12 cellular contexts compared by ENCODE assay signal in the genomic region with DNA sequence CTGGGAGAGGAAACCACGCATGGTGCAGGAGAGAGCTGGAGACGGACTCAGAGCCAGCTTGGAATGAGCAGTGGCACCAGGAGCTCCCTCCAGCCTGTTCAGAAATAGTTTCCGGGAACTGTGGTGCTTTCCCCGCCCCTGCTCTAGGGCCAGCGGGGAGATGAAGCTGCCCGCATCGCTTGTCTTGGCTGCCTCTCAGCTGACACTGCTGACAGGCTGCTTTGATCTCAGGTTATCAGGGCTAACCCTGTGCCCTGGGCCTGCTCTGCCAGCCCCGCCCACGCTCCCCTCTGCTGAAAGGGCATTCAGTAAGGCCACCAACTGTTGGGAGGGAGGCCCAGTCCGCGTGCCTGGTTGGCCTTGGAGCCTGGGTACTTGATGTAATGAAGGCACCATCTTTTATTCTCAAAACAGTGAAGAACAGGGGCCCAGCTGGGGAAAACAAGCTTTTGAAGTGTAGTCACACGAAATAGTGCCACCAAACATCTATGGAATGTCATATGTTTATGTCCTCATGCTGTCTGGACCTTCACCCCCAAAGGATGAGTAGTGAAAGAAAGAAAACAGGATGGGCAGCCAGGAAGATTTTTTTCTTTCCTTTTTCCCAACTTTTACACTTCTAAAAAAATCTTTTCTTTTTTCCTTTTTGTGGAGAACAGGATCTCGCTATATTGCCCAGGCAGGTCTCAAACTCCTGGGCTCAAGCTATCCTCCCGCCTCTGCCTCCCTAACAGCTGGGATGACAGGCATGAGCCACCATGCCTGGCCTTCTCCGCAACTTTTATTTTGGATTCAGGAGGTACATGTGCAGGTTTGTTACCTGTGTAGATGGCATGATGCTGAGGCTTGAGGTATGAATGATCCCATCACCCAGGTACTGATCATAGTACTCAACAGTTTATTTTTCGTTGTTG.
DNase-seq lines count a peak whose midpoint lies in the region; ATAC-seq and TF ChIP-seq lines count a peak whose summit lies in the region.
"Had no signal": no experiment of that assay in that cellular context is flagged by ENCODE, and none has a peak within 500 bp of the region (broad histone marks: within the 10 kb centered on the region; RNA-seq: fewer than 3 reads in every experiment).

No MANE protein-coding gene starts in this region.

- no peak for TF ChIP-seq POLR2A in esophagus squamous epithelium (IDR thresholded peaks at IDR 0.05)

- H2AFZ ChIP-seq in Karpas-422 (ENCODE audit: low read length), result no peak overlapping the region

- DNase-seq in BJ (ENCODE audit: low read depth) (peak; percentile 16), NCI-H510A (lab: John Stamatoyannopoulos, UW) (peak; percentile 69), Right ventricle myocardium superior (peak; percentile 88), neural crest cell (ENCODE audit: low read depth, low spot score) (peak; percentile 36), Karpas-422 (no peak), esophagus squamous epithelium (lab: John Stamatoyannopoulos, UW) (no peak)
- DNase-seq in activated CD4-positive, CD25-positive, alpha-beta regulatory T cell (lab: John Stamatoyannopoulos, UW), result no peak
- no peak for DNase-seq in CD8-positive, alpha-beta T cell
- DNase-seq: activated T-cell treated with anti-CD3 and anti-CD28 coated beads for 4 hours; CD8-positive, alpha-beta memory T cell; NCI-H2171 had no signal

- no peak for TF ChIP-seq CTCF in BJ (IDR thresholded peaks at IDR 0.05; ENCODE audit: insufficient read depth, low read depth, low read length)
- TF ChIP-seq CTCF in neural crest cell (conservative IDR thresholded peaks at IDR 0.05), result no peak
- no peak for TF ChIP-seq CTCF in esophagus squamous epithelium (IDR thresholded peaks at IDR 0.05)
- no peak for TF ChIP-seq CTCF in CD8-positive, alpha-beta T cell (IDR thresholded peaks at IDR 0.05)

- H3K9ac ChIP-seq in Karpas-422 (ENCODE audit: low read length), result no peak overlapping the region

- no peak overlapping the region for H3K4me3 ChIP-seq in BJ (ENCODE audit: low read depth, low read length)
- no peak overlapping the region for H3K4me3 ChIP-seq in Karpas-422 (ENCODE audit: low read length)
- H3K4me3 ChIP-seq in esophagus squamous epithelium, result no peak overlapping the region
- H3K4me3 ChIP-seq in CD8-positive, alpha-beta T cell (ENCODE audit: low read depth, low read length), result no peak overlapping the region
- H3K4me3 ChIP-seq: dorsolateral prefrontal cortex had no signal

- intact Hi-C loops in Right ventricle myocardium superior (cut with DNase I), result no loop called here
- intact Hi-C loops in esophagus squamous epithelium (cut with DNase I), result no loop called here
- intact Hi-C loops in CD8-positive, alpha-beta T cell (cut with DNase I, micrococcal nuclease), result no loop called here

- H3K36me3 ChIP-seq in BJ (ENCODE audit: control insufficient read depth, insufficient read depth, low read length) (no peaks in the 10 kb centered on the region), Karpas-422 (ENCODE audit: insufficient read depth, low read length) (no peaks in the 10 kb centered on the region), esophagus squamous epithelium (no peaks in the 10 kb centered on the region)
- H3K36me3 ChIP-seq in CD8-positive, alpha-beta T cell (ENCODE audit: insufficient read depth, low read length), result no peaks in the 10 kb centered on the region

- H3K27me3 ChIP-seq in BJ (ENCODE audit: control insufficient read depth, insufficient read depth, low read length) (no peaks in the 10 kb centered on the region), Karpas-422 (ENCODE audit: low read length) (no peaks in the 10 kb centered on the region), esophagus squamous epithelium (no peaks in the 10 kb centered on the region)
- H3K27me3 ChIP-seq in CD8-positive, alpha-beta T cell (ENCODE audit: insufficient read depth, low read length), result no peaks in the 10 kb centered on the region

- no peaks in the 10 kb centered on the region for H4K20me1 ChIP-seq in Karpas-422 (ENCODE audit: insufficient read depth, low read depth, low read length)

- H3K9me3 Mint-ChIP-seq in neural crest cell, result peaks cover 2% of the 10 kb centered on the region
- peaks cover 7% of the 10 kb centered on the region for H3K9me3 Mint-ChIP-seq in CD8-positive, alpha-beta T cell

- peaks cover 18% of the 10 kb centered on the region for H3K4me1 Mint-ChIP-seq in neural crest cell
- no peaks in the 10 kb centered on the region for H3K4me1 Mint-ChIP-seq in CD8-positive, alpha-beta T cell (ENCODE audit: low read depth)
- H3K4me1 Mint-ChIP-seq: CD8-positive, alpha-beta memory T cell had no signal

- no peaks in the 10 kb centered on the region for H3K27me3 Mint-ChIP-seq in neural crest cell (ENCODE audit: low read depth)
- H3K27me3 Mint-ChIP-seq in CD8-positive, alpha-beta T cell (ENCODE audit: low read depth), result peaks cover 2% of the 10 kb centered on the region
- H3K27me3 Mint-ChIP-seq: CD8-positive, alpha-beta memory T cell had no signal

- no peaks in the 10 kb centered on the region for H3K4me1 ChIP-seq in Karpas-422 (ENCODE audit: low read length)
- H3K4me1 ChIP-seq in esophagus squamous epithelium, result peaks cover 0 to 7% (median 0%) of the 10 kb centered on the region in 3 donors
- no peaks in the 10 kb centered on the region for H3K4me1 ChIP-seq in CD8-positive, alpha-beta T cell (ENCODE audit: insufficient read depth, low read length)

- H3K27ac Mint-ChIP-seq in neural crest cell (ENCODE audit: unreplicated experiment), result peak overlapping the region; percentile 12
- H3K27ac Mint-ChIP-seq in CD8-positive, alpha-beta T cell, result no peak overlapping the region
- H3K27ac Mint-ChIP-seq: CD8-positive, alpha-beta memory T cell had no signal

- H3K4me2 ChIP-seq in Karpas-422 (ENCODE audit: low read depth, low read length, poor library complexity, severe bottlenecking), result no peak overlapping the region

- CTCF ChIA-PET in BJ (lab: Yijun Ruan, JAX), result no interaction called here
- CTCF ChIA-PET in CD8-positive, alpha-beta T cell (lab: Charles Lee), result no interaction called here

- H3K27ac ChIP-seq in Karpas-422 (ENCODE audit: low read length) (no peak overlapping the region), esophagus squamous epithelium (no peak overlapping the region)
- no peak overlapping the region for H3K27ac ChIP-seq in CD8-positive, alpha-beta T cell (ENCODE audit: low read depth, low read length)
- H3K27ac ChIP-seq: dorsolateral prefrontal cortex had no signal

- POLR2A ChIA-PET in BJ (lab: Charles Lee), result interaction anchor here (0.6 to 0.7 kb wide), 3 partner anchors 18 to 962 kb away, joined by 3 to 10 read pairs (median 5); no protein-coding TSS in a partner anchor
- POLR2A ChIA-PET in CD8-positive, alpha-beta T cell (lab: Charles Lee), result no interaction called here

- ATAC-seq in Right ventricle myocardium superior (ENCODE audit: poor library complexity), result peak; percentile 99
- ATAC-seq in CD8-positive, alpha-beta T cell, result no peak

- no peaks in the 10 kb centered on the region for H3K36me3 Mint-ChIP-seq in neural crest cell (ENCODE audit: low read depth)
- H3K36me3 Mint-ChIP-seq in CD8-positive, alpha-beta T cell, result no peaks in the 10 kb centered on the region
- H3K36me3 Mint-ChIP-seq: CD8-positive, alpha-beta memory T cell had no signal

- H3K9me3 ChIP-seq in Karpas-422 (ENCODE audit: low read length) (peaks cover 3% of the 10 kb centered on the region; the same call in 1 of the 2 replicates), esophagus squamous epithelium (peaks cover 0 to 6% (median 0%) of the 10 kb centered on the region in 3 donors)
- no peaks in the 10 kb centered on the region for H3K9me3 ChIP-seq in CD8-positive, alpha-beta T cell (ENCODE audit: low read length)

- 33 to 41% methylated on average over 14 to 16 of the region's 16 CpGs for WGBS in esophagus squamous epithelium, 2 donors

- H3K79me2 ChIP-seq in Karpas-422 (ENCODE audit: low read length), result no peaks in the 10 kb centered on the region

- H3K4me3 Mint-ChIP-seq in neural crest cell, result no peak overlapping the region
- no peak overlapping the region for H3K4me3 Mint-ChIP-seq in CD8-positive, alpha-beta T cell
- H3K4me3 Mint-ChIP-seq: CD8-positive, alpha-beta memory T cell had no signal

- H3K9me2 ChIP-seq in Karpas-422 (replicated peaks; ENCODE audit: insufficient read depth, low read length), result no peaks in the 10 kb centered on the region

Comparison
In these comparisons a context has a peak if more than half of its experiments do, and no peak if none do; other contexts are left out.
1. DNase-seq: peak in BJ (single experiment), NCI-H510A (single experiment), Right ventricle myocardium superior (single experiment) and neural crest cell (single experiment); none in Karpas-422 (single experiment), activated CD4-positive, CD25-positive, alpha-beta regulatory T cell (0 of 4), esophagus squamous epithelium (single experiment) and CD8-positive, alpha-beta T cell (0 of 7).